1 cellular context compared by ENCODE assay signal in the genomic region with DNA sequence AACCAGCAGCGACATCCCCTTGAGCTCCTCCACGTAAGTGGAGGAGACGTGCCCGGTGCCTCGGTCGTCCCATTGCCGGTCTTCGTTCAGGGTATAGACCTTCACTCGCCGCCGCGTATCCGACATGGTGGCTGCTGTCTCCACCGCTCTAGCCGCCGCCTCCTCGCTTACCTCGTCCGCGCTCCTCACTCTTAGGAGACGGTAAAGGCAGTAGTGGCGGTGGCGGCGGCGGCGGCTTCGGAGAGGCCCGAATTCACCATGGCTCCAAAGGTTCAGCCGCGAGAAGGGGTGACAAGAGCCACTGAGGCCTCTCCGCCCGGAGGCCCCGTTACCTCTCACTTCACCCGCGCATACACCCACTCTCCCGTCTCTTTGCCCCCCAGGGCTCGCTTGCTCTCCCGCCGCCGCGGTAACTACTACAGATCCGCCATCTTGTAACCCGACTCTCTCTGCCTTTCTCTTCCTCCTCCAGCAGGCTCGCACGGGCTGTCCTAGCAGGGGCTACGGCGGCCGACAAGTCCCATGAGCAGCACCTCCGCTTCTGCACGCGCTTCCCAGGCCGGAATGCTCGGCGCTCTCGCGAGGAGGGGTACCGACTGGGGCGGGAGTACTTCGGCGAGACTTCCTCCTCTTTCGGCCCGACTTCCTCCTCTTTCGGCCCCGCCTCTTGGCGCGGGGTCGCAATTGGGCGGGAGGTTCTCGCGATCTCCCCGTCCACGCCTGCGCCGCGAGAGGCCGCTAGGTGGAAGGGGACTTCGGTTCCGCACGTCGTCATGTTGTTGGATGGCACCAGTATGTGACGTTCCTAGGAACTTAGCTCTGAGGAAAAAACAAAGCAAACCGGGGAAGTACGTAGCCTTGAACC.
TF ChIP-seq lines count a peak whose summit lies in the region.

Gene PPP4R3B (minus strand): TSS at position 463 of the 865 bp plus-strand sequence. CDS start 337 bp downstream, at position 126.

TF ChIP-seq in HepG2, 621 proteins besides CTCF, POLR2A, EP300 and RAD21 (continued from another document and continues in another):
- TF ChIP-seq, protein P1, sequence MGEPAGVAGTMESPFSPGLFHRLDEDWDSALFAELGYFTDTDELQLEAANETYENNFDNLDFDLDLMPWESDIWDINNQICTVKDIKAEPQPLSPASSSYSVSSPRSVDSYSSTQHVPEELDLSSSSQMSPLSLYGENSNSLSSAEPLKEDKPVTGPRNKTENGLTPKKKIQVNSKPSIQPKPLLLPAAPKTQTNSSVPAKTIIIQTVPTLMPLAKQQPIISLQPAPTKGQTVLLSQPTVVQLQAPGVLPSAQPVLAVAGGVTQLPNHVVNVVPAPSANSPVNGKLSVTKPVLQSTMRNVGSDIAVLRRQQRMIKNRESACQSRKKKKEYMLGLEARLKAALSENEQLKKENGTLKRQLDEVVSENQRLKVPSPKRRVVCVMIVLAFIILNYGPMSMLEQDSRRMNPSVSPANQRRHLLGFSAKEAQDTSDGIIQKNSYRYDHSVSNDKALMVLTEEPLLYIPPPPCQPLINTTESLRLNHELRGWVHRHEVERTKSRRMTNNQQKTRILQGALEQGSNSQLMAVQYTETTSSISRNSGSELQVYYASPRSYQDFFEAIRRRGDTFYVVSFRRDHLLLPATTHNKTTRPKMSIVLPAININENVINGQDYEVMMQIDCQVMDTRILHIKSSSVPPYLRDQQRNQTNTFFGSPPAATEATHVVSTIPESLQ (CRISPR knock-in tag; conservative IDR thresholded peaks at IDR 0.05) = no peak
- TF ChIP-seq, protein P2, sequence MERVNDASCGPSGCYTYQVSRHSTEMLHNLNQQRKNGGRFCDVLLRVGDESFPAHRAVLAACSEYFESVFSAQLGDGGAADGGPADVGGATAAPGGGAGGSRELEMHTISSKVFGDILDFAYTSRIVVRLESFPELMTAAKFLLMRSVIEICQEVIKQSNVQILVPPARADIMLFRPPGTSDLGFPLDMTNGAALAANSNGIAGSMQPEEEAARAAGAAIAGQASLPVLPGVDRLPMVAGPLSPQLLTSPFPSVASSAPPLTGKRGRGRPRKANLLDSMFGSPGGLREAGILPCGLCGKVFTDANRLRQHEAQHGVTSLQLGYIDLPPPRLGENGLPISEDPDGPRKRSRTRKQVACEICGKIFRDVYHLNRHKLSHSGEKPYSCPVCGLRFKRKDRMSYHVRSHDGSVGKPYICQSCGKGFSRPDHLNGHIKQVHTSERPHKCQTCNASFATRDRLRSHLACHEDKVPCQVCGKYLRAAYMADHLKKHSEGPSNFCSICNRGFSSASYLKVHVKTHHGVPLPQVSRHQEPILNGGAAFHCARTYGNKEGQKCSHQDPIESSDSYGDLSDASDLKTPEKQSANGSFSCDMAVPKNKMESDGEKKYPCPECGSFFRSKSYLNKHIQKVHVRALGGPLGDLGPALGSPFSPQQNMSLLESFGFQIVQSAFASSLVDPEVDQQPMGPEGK (CRISPR knock-in tag; IDR thresholded peaks at IDR 0.05) = peak; percentile 76
- TF ChIP-seq DBP (CRISPR knock-in tag; IDR thresholded peaks at IDR 0.05; ENCODE audit: not compliant biosample characterization) (peak; percentile 51), ZNF496 (CRISPR knock-in tag; IDR thresholded peaks at IDR 0.05; ENCODE audit: insufficient replicate concordance) (no peak), SIX1 (CRISPR knock-in tag; IDR thresholded peaks at IDR 0.05; ENCODE audit: borderline replicate concordance) (peak; percentile 99), ZNF549 (CRISPR knock-in tag; IDR thresholded peaks at IDR 0.05) (no peak), ZNF317 (CRISPR knock-in tag; IDR thresholded peaks at IDR 0.05) (peak; percentile 92), ZNF234 (CRISPR knock-in tag; conservative IDR thresholded peaks at IDR 0.05) (0 out of 2 replicates have a peak, but pooled peaks have one; percentile 77), SUZ12 (IDR thresholded peaks at IDR 0.05; ENCODE audit: low read depth, low read length) (no peak), SNRNP70 (IDR thresholded peaks at IDR 0.05; ENCODE audit: low read depth, low read length) (no peak), ISL2 (CRISPR knock-in tag; IDR thresholded peaks at IDR 0.05) (peak; percentile 93), ZMAT3 (CRISPR knock-in tag; conservative IDR thresholded peaks at IDR 0.05) (peak; percentile 98), CHD4 (IDR thresholded peaks at IDR 0.05; ENCODE audit: borderline replicate concordance, low read length) (no peak), ZNF652 (CRISPR knock-in tag; IDR thresholded peaks at IDR 0.05; ENCODE audit: borderline replicate concordance, low read depth) (no peak; the same call in 1 of the 2 replicates), PHF21A (CRISPR knock-in tag; IDR thresholded peaks at IDR 0.05) (peak; percentile 94), HIVEP1 (CRISPR knock-in tag; IDR thresholded peaks at IDR 0.05) (peak; percentile 92), RCOR2 (CRISPR knock-in tag; IDR thresholded peaks at IDR 0.05) (peak; percentile 62; the same call in 1 of the 2 replicates), ZBTB44 (CRISPR knock-in tag; IDR thresholded peaks at IDR 0.05) (peak; percentile 79; the same call in 1 of the 2 replicates), MYNN (CRISPR knock-in tag; IDR thresholded peaks at IDR 0.05; ENCODE audit: low read depth) (peak; percentile 10; the same call in 1 of the 2 replicates), ZNF547 (CRISPR knock-in tag; IDR thresholded peaks at IDR 0.05) (peak; percentile 90), YEATS4 (CRISPR knock-in tag; IDR thresholded peaks at IDR 0.05; ENCODE audit: borderline replicate concordance) (peak; percentile 99), ZBTB20 (CRISPR knock-in tag; IDR thresholded peaks at IDR 0.05; ENCODE audit: borderline replicate concordance, low read depth) (peak; percentile 88), ZNF143 (CRISPR knock-in tag; IDR thresholded peaks at IDR 0.05) (peak; percentile 87), HNRNPUL1 (IDR thresholded peaks at IDR 0.05; ENCODE audit: low read depth, low read length) (no peak), GMEB2 (CRISPR knock-in tag; IDR thresholded peaks at IDR 0.05; ENCODE audit: low read depth) (peak; percentile 71; the same call in 1 of the 2 replicates), ZNF83 (CRISPR knock-in tag; IDR thresholded peaks at IDR 0.05; ENCODE audit: borderline replicate concordance) (peak; percentile 88), PITX1 (CRISPR knock-in tag; IDR thresholded peaks at IDR 0.05) (peak; percentile 69; the same call in 1 of the 2 replicates), ZNF607 (CRISPR knock-in tag; IDR thresholded peaks at IDR 0.05; ENCODE audit: borderline replicate concordance) (peak; percentile 84; the same call in 1 of the 2 replicates), FIP1L1 (IDR thresholded peaks at IDR 0.05; ENCODE audit: borderline replicate concordance, insufficient read depth, low read depth, low read length) (peak; percentile 45; the same call in 1 of the 2 replicates), GATA4 (IDR thresholded peaks at IDR 0.05; ENCODE audit: borderline replicate concordance, low read depth) (peak; percentile 52; the same call in 1 of the 2 replicates), ZNF501 (CRISPR knock-in tag; IDR thresholded peaks at IDR 0.05) (peak; percentile 98)
- TF ChIP-seq, protein P3, sequence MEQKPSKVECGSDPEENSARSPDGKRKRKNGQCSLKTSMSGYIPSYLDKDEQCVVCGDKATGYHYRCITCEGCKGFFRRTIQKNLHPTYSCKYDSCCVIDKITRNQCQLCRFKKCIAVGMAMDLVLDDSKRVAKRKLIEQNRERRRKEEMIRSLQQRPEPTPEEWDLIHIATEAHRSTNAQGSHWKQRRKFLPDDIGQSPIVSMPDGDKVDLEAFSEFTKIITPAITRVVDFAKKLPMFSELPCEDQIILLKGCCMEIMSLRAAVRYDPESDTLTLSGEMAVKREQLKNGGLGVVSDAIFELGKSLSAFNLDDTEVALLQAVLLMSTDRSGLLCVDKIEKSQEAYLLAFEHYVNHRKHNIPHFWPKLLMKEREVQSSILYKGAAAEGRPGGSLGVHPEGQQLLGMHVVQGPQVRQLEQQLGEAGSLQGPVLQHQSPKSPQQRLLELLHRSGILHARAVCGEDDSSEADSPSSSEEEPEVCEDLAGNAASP (CRISPR knock-in tag; IDR thresholded peaks at IDR 0.05; ENCODE audit: borderline replicate concordance) = peak; percentile 82
- TF ChIP-seq, protein P4, sequence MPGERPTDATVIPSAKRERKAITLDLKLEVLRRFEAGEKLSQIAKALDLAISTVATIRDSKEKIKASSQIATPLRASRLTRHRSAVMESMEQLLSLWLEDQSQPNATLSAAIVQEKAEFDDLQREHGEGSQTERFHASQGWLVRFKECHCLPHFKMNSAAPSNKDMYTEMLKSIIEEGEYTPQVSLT (CRISPR knock-in tag; IDR thresholded peaks at IDR 0.05; ENCODE audit: borderline replicate concordance, low read depth) = peak; percentile 25; the same call in 1 of the 2 replicates
- TF ChIP-seq, protein P5, sequence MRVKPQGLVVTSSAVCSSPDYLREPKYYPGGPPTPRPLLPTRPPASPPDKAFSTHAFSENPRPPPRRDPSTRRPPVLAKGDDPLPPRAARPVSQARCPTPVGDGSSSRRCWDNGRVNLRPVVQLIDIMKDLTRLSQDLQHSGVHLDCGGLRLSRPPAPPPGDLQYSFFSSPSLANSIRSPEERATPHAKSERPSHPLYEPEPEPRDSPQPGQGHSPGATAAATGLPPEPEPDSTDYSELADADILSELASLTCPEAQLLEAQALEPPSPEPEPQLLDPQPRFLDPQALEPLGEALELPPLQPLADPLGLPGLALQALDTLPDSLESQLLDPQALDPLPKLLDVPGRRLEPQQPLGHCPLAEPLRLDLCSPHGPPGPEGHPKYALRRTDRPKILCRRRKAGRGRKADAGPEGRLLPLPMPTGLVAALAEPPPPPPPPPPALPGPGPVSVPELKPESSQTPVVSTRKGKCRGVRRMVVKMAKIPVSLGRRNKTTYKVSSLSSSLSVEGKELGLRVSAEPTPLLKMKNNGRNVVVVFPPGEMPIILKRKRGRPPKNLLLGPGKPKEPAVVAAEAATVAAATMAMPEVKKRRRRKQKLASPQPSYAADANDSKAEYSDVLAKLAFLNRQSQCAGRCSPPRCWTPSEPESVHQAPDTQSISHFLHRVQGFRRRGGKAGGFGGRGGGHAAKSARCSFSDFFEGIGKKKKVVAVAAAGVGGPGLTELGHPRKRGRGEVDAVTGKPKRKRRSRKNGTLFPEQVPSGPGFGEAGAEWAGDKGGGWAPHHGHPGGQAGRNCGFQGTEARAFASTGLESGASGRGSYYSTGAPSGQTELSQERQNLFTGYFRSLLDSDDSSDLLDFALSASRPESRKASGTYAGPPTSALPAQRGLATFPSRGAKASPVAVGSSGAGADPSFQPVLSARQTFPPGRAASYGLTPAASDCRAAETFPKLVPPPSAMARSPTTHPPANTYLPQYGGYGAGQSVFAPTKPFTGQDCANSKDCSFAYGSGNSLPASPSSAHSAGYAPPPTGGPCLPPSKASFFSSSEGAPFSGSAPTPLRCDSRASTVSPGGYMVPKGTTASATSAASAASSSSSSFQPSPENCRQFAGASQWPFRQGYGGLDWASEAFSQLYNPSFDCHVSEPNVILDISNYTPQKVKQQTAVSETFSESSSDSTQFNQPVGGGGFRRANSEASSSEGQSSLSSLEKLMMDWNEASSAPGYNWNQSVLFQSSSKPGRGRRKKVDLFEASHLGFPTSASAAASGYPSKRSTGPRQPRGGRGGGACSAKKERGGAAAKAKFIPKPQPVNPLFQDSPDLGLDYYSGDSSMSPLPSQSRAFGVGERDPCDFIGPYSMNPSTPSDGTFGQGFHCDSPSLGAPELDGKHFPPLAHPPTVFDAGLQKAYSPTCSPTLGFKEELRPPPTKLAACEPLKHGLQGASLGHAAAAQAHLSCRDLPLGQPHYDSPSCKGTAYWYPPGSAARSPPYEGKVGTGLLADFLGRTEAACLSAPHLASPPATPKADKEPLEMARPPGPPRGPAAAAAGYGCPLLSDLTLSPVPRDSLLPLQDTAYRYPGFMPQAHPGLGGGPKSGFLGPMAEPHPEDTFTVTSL (CRISPR knock-in tag; IDR thresholded peaks at IDR 0.05; ENCODE audit: borderline replicate concordance) = peak; percentile 63; the same call in 1 of the 2 replicates
- TF ChIP-seq, protein P6, sequence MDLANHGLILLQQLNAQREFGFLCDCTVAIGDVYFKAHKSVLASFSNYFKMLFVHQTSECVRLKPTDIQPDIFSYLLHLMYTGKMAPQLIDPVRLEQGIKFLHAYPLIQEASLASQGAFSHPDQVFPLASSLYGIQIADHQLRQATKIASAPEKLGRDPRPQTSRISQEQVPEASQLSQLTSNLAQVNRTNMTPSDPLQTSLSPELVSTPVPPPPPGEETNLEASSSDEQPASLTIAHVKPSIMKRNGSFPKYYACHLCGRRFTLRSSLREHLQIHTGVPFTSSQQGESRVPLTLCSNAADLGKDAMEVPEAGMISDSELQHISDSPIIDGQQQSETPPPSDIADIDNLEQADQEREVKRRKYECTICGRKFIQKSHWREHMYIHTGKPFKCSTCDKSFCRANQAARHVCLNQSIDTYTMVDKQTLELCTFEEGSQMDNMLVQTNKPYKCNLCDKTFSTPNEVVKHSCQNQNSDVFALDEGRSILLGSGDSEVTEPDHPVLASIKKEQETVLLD (CRISPR knock-in tag; IDR thresholded peaks at IDR 0.05; ENCODE audit: low read depth) = peak; percentile 92
